9 cellular contexts compared by ENCODE assay signal in the genomic region with DNA sequence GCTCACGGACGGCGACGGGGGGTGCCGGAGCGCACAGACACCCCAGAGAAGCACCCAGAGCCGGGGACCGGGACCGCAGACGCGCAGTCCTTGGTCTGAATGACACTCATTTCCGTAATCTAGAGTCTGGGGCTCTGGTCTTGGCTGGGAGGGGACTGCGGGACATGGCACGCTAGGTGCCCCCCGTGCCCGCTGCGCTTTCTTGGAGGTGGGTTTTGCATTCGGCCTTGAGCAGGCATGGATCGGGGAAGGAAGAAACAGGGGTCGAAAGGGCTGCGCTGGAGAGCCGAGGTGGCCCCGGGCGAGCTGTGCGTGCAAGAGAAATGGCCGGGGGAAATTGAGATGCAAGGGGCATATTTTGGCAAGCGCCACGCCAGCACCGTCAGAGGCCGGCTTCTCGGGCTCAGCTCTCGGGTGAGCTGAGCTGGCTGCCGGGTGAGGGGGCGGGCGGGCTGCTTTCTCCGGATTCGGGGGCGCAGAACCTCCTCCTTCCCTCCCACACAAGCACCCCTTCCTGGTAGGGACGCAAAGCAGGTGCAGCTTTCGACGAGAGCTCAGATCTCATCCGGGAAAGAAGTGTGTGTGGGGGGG. TPM values are rescaled to one million over a fixed set of nuclear protein-coding genes. Genes with fewer than 3 reads are reported as not detected.
DNase-seq lines count a peak whose midpoint lies in the region; ATAC-seq and TF ChIP-seq lines count a peak whose summit lies in the region.
"Had no signal": no experiment of that assay in that cellular context is flagged by ENCODE, and none has a peak within 500 bp of the region (broad histone marks: within the 10 kb centered on the region; RNA-seq: fewer than 3 reads in every experiment).

No MANE protein-coding gene starts in this region.

- no peaks in the 10 kb centered on the region for H3K36me3 ChIP-seq in iPS-18a (ENCODE audit: control insufficient read depth, low read depth, low read length)
- H3K36me3 ChIP-seq in body of pancreas (replicated peaks in 1 of 2; ENCODE audit: insufficient read depth in 1 of 2, low read depth in 2 of 2) = no peaks in the 10 kb centered on the region

- no peak for TF ChIP-seq POLR2A in body of pancreas (IDR thresholded peaks at IDR 0.05)

- no peak overlapping the region for H3K27ac Mint-ChIP-seq in activated T-helper 17 cell treated with anti-CD3 and anti-CD28 coated beads, Interleukin-2, amount 50 U/mL, for 72 hours

- WGBS in body of pancreas, 2 donors = 1 to 4% methylated on average over 28 to 42 of the region's 42 CpGs

- H3K9me3 ChIP-seq in iPS-18a (ENCODE audit: control insufficient read depth, low read depth, low read length) (no peaks in the 10 kb centered on the region), body of pancreas (no peaks in the 10 kb centered on the region)

- H3K4me1 ChIP-seq in iPS-18a (ENCODE audit: control insufficient read depth, low read depth, low read length) (no peaks in the 10 kb centered on the region), body of pancreas (peaks cover 22% of the 10 kb centered on the region)

- H3K4me1 Mint-ChIP-seq in activated T-helper 17 cell treated with anti-CD3 and anti-CD28 coated beads, Interleukin-2, amount 50 U/mL, for 72 hours = peaks cover 4% of the 10 kb centered on the region

- DNase-seq in NCI-H1417 (lab: John Stamatoyannopoulos, UW) = peak in 2 of 3 experiments; percentile 50
- DNase-seq in NCI-H1417 treated with DMSO at 0.1 percent for 48 hours (lab: John Stamatoyannopoulos, UW) = no peak
- peak; percentile 14 for DNase-seq in stimulated activated naive CD8-positive, alpha-beta T cell treated with anti-CD3 and anti-CD28 coated beads, Interleukin-15, Interleukin-2, amounts not matched to agents 100 U/mL and 50 U/mL, for 24 hours
- no peak for DNase-seq in GM13976 (ENCODE audit: low spot score)
- DNase-seq in body of pancreas = no peak
- no peak for DNase-seq in NK-92 (lab: John Stamatoyannopoulos, UW; ENCODE audit: unreplicated experiment)

- peak; percentile 45 for ATAC-seq in activated T-helper 17 cell treated with anti-CD3 and anti-CD28 coated beads, Interleukin-2, amount 50 U/mL, for 72 hours (replicated peaks)
- no peak for ATAC-seq in stimulated activated naive CD8-positive, alpha-beta T cell treated with anti-CD3 and anti-CD28 coated beads, Interleukin-15, Interleukin-2, amounts not matched to agents 100 U/mL and 50 U/mL, for 24 hours
- ATAC-seq in body of pancreas = no peak

- H3K9ac ChIP-seq in iPS-18a (ENCODE audit: low read length) = peak overlapping the region; percentile 53

- H3K9me3 Mint-ChIP-seq in activated T-helper 17 cell treated with anti-CD3 and anti-CD28 coated beads, Interleukin-2, amount 50 U/mL, for 72 hours = no peaks in the 10 kb centered on the region

- H3K4me3 Mint-ChIP-seq in activated T-helper 17 cell treated with anti-CD3 and anti-CD28 coated beads, Interleukin-2, amount 50 U/mL, for 72 hours = peak overlapping the region; percentile 72

- TF ChIP-seq CTCF in GM13976 (IDR thresholded peaks at IDR 0.05; ENCODE audit: borderline replicate concordance, control extremely low read depth, extremely low read depth, insufficient read depth, missing control alignments) (no peak), body of pancreas (IDR thresholded peaks at IDR 0.05) (no peak)

- H3K27me3 Mint-ChIP-seq in activated T-helper 17 cell treated with anti-CD3 and anti-CD28 coated beads, Interleukin-2, amount 50 U/mL, for 72 hours = peaks cover 54% of the 10 kb centered on the region

- H3K27me3 ChIP-seq in iPS-18a (ENCODE audit: control insufficient read depth, insufficient read depth, low read length) (peaks cover 43% of the 10 kb centered on the region), body of pancreas (peaks cover 0 to 37% of the 10 kb centered on the region in 2 donors)

- H3K27ac ChIP-seq in iPS-18a (ENCODE audit: low read length) (no peak overlapping the region), body of pancreas (no peak overlapping the region)

- peaks cover 6% of the 10 kb centered on the region for H3K36me3 Mint-ChIP-seq in activated T-helper 17 cell treated with anti-CD3 and anti-CD28 coated beads, Interleukin-2, amount 50 U/mL, for 72 hours (ENCODE audit: low read depth)

- H3K4me3 ChIP-seq in iPS-18a (ENCODE audit: low read length) (peak overlapping the region; percentile 74), body of pancreas (no peak overlapping the region)

- in situ Hi-C loops in GM13976 (cut with MboI; ENCODE audit: low sequenced_read_pairs, unreplicated experiment) = no loop called here

- intact Hi-C loops in body of pancreas (cut with DNase I) = no loop called here

RNA-seq across cellular contexts. Expression of gene NTRK3, which starts 0.9 kb away (rescaled TPM):
- total RNA-seq in activated T-helper 17 cell treated with anti-CD3 and anti-CD28 coated beads, Interleukin-2, amount 50 U/mL, for 72 hours = under 1 TPM in 1 of 2 donors, not detected in 1; 0.53 TPM
- 1 to 10 TPM in 1 of 2 donors, under 1 TPM in 1; 0.66 to 5.2 TPM for total RNA-seq in body of pancreas
- total RNA-seq: dermis microvascular lymphatic vessel endothelial cell had no signal

Comparison
In these comparisons a context has a peak if more than half of its experiments do, and no peak if none do; other contexts are left out.
1. DNase-seq: peak in NCI-H1417 (2 of 3) and stimulated activated naive CD8-positive, alpha-beta T cell treated with anti-CD3 and anti-CD28 coated beads, Interleukin-15, Interleukin-2, amounts not matched to agents 100 U/mL and 50 U/mL, for 24 hours (single experiment); none in NCI-H1417 treated with DMSO at 0.1 percent for 48 hours (single experiment), GM13976 (single experiment), body of pancreas (0 of 4) and NK-92 (single experiment).